In the genomic region with DNA sequence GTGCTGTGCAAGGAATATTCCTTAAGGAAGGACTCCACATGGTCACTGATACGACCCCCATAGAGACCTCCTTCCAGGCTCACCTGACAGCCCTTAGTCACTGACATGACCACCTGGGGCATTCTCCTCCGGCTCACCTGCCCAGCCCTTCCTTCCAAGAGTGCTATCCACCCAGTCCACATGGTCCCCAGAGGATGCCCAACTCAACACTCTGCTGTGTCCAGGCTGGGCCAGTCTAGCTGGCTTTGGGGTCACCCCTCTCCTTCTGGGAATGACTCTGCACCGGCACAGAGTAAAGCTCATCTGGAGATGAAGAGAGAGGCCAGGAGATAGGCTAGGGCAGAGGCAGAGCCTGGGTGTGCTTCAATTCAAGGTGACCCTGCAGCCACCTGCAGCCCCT, we compare ENCODE assay signal across 25 cellular contexts.
"Had no signal": no experiment of that assay in that cellular context is flagged by ENCODE, and none has a peak within 500 bp of the region (broad histone marks: within the 10 kb centered on the region; RNA-seq: fewer than 3 reads in every experiment).

No MANE protein-coding gene starts in this region.

- H3K27me3 ChIP-seq: Peyer's patch, SJCRH30 had no signal

- DNase-seq: Kasumi-1, MM.1S, NCI-H1092 treated with DMSO at 0.1 percent for 48 hours, NCI-H1436, NCI-H187, NCI-H2029, NCI-H2081 treated with DMSO at 0.1 percent for 48 hours, NCI-H2171, NCI-H226, NCI-H446, NCI-H510A, NCI-H524 treated with DMSO at 0.1 percent for 48 hours, NCI-H69, NCI-H774, OCI-M1, PC-9, Peyer's patch, SHP77 treated with DMSO at 0.1 percent for 48 hours, SJCRH30 had no signal

- ATAC-seq: K562, Right ventricle myocardium inferior, SK-N-SH treated with all-trans-retinoic acid at 6 μM for 48 hours had no signal

- H2AFZ ChIP-seq: PC-9 had no signal

- H3K9me3 Mint-ChIP-seq: IgD-negative memory B cell had no signal

- H3K4me2 ChIP-seq: KMS-11, PC-9 had no signal

- H3K27ac ChIP-seq: HL-60, KMS-11, PC-9, SJCRH30 had no signal

- H3K9me3 ChIP-seq: SJCRH30 had no signal

- H3K4me1 ChIP-seq: SJCRH30 had no signal

- H3K27ac Mint-ChIP-seq: IgD-negative memory B cell had no signal

- H3K4me3 ChIP-seq: K562, PC-9, Peyer's patch, SJCRH30 had no signal

- H3K9ac ChIP-seq: KMS-11 had no signal
